ENCODE assay signal across 17 cellular contexts in genomic region chr15:74175271-74176191, GRCh38. TPM values are rescaled to one million over a fixed set of nuclear protein-coding genes. Genes with fewer than 3 reads are reported as not detected.
A peak's percentile ranks its signal among the peaks of the same experiment; 100 is the strongest.
DNase-seq lines count a peak whose midpoint lies in the region; ATAC-seq and TF ChIP-seq lines count a peak whose summit lies in the region.
"Had no signal": no experiment of that assay in that cellular context is flagged by ENCODE, and none has a peak within 500 bp of the region (broad histone marks: within the 10 kb centered on the region; RNA-seq: fewer than 3 reads in every experiment).

No MANE protein-coding gene starts in this region.

- in situ Hi-C loops in G401 (cut with HindIII; ENCODE audit: low sequenced_read_pairs): no loop called here

- H2BK5ac ChIP-seq in H9 (ENCODE audit: insufficient read length, low read length): no peak overlapping the region

- no peak overlapping the region for H3K56ac ChIP-seq in H9 (ENCODE audit: insufficient read length, low read depth, low read length)

- no peak overlapping the region; the same call in 1 of the 2 replicates for H3K14ac ChIP-seq in H9 (ENCODE audit: insufficient read depth, low read length)

- H3K4me1 ChIP-seq in H9 (ENCODE audit: insufficient read depth, low read length) (peaks cover 3% of the 10 kb centered on the region; the same call in 1 of the 2 replicates), adipocyte (ENCODE audit: control insufficient read depth, insufficient read depth, low read length) (peaks cover 76% of the 10 kb centered on the region), lower lobe of right lung (peaks cover 47% of the 10 kb centered on the region), spleen (peaks cover 0 to 71% (median 34%) of the 10 kb centered on the region in 6 donors)
- H3K4me1 ChIP-seq: BLaER1 had no signal

- TF ChIP-seq CTCF in H9 (conservative IDR thresholded peaks at IDR 0.05) (no peak), lower lobe of right lung (IDR thresholded peaks at IDR 0.05) (no peak), spleen (IDR thresholded peaks at IDR 0.05 in 8 of 11, conservative IDR thresholded peaks at IDR 0.05 in 3 of 11) (no peak)
- no peak for TF ChIP-seq CTCF in activated CD8-positive, alpha-beta T cell treated with anti-CD3 and anti-CD28 coated beads for 36 hours (IDR thresholded peaks at IDR 0.05)

- no peaks in the 10 kb centered on the region for H3K23me2 ChIP-seq in H9 (ENCODE audit: insufficient read length, low read depth, low read length, poor library complexity, severe bottlenecking)

- H3K18ac ChIP-seq in H9 (ENCODE audit: insufficient read length, low read depth, low read length): no peak overlapping the region

- H2BK120ac ChIP-seq in H9 (ENCODE audit: low read depth, low read length, poor library complexity, severe bottlenecking): no peak overlapping the region

- no peak overlapping the region for H3K27ac ChIP-seq in H9 (ENCODE audit: insufficient read length, low read depth, low read length)
- no peak overlapping the region for H3K27ac ChIP-seq in lower lobe of right lung
- H3K27ac ChIP-seq in spleen: peak overlapping the region in 3 of 8 donors; percentile 8 to 75 (median 68)
- H3K27ac ChIP-seq: BLaER1, SJSA1 had no signal

- ATAC-seq in lower lobe of right lung: no peak
- no peak for ATAC-seq in activated CD8-positive, alpha-beta T cell treated with anti-CD3 and anti-CD28 coated beads for 36 hours
- ATAC-seq: activated naive CD4-positive, alpha-beta T cell treated with anti-CD3 and anti-CD28 coated beads, Interleukin-2, amount 50 U/mL, for 72 hours; HCT116; left lung had no signal

- H3K9me3 ChIP-seq in H9 (ENCODE audit: control insufficient read depth, low read depth, low read length) (no peaks in the 10 kb centered on the region), adipocyte (ENCODE audit: control insufficient read depth, low read length) (no peaks in the 10 kb centered on the region), lower lobe of right lung (no peaks in the 10 kb centered on the region), spleen (no peaks in the 10 kb centered on the region)
- H3K9me3 ChIP-seq: BLaER1, left lung, SJSA1 had no signal

- no CpG with 5 or more reads among the region's 45 CpGs for WGBS in H9 (ENCODE audit: extremely low coverage, insufficient read length, low lambda C conversion rate)
- 87 to 92% (median 88%) methylated on average over 35 to 45 of the region's 45 CpGs for WGBS in spleen, 5 donors

- H3K23ac ChIP-seq in H9 (ENCODE audit: insufficient read length, low read depth, low read length): no peak overlapping the region

- no peaks in the 10 kb centered on the region; a peak in 1 of 5 replicates for H3K9me3 Mint-ChIP-seq in H9
- no peaks in the 10 kb centered on the region for H3K9me3 Mint-ChIP-seq in activated CD8-positive, alpha-beta T cell treated with anti-CD3 and anti-CD28 coated beads for 36 hours
- H3K9me3 Mint-ChIP-seq: activated naive CD4-positive, alpha-beta T cell treated with anti-CD3 and anti-CD28 coated beads, Interleukin-2, amount 50 U/mL, for 72 hours; central memory CD8-positive, alpha-beta T cell; naive B cell had no signal

- intact Hi-C loops in lower lobe of right lung (cut with DNase I): no loop called here
- intact Hi-C loops in spleen (cut with DNase I; ENCODE audit: low total_unique reads): no loop called here
- intact Hi-C loops in activated CD8-positive, alpha-beta T cell treated with anti-CD3 and anti-CD28 coated beads for 36 hours (cut with micrococcal nuclease): no loop called here

- no peak overlapping the region for H3K4ac ChIP-seq in H9 (ENCODE audit: low read depth, low read length)

- H2BK12ac ChIP-seq in H9 (ENCODE audit: insufficient read length, low read depth, low read length): no peak overlapping the region

- CTCF ChIA-PET in activated CD8-positive, alpha-beta T cell treated with anti-CD3 and anti-CD28 coated beads for 36 hours (lab: Charles Lee): no interaction called here

- H3K4me2 ChIP-seq in H9 (ENCODE audit: insufficient read depth, insufficient read length, low read length): no peak overlapping the region
- H3K4me2 ChIP-seq: BLaER1 had no signal

- peaks cover 22% of the 10 kb centered on the region for H3K27me3 Mint-ChIP-seq in H9 (ENCODE audit: low read depth)
- H3K27me3 Mint-ChIP-seq in activated CD8-positive, alpha-beta T cell treated with anti-CD3 and anti-CD28 coated beads for 36 hours: no peaks in the 10 kb centered on the region

- H4K91ac ChIP-seq in H9 (ENCODE audit: insufficient read length, low read depth, low read length): no peak overlapping the region

- peaks cover 7% of the 10 kb centered on the region for H3K36me3 ChIP-seq in adipocyte (ENCODE audit: control insufficient read depth, insufficient read depth, low read length, severe bottlenecking)
- no peaks in the 10 kb centered on the region for H3K36me3 ChIP-seq in lower lobe of right lung
- H3K36me3 ChIP-seq in spleen: no peaks in the 10 kb centered on the region
- H3K36me3 ChIP-seq: BLaER1, left lung, SJSA1 had no signal

- H3K79me1 ChIP-seq in H9 (ENCODE audit: insufficient read depth, low read depth, low read length, poor library complexity, severe bottlenecking): no peaks in the 10 kb centered on the region

- H4K5ac ChIP-seq in H9 (ENCODE audit: insufficient read length, low read depth, low read length): no peak overlapping the region

- H3K9ac ChIP-seq in H9 (ENCODE audit: extremely low read depth, insufficient read length, low read length): no peak overlapping the region
- peak overlapping the region; percentile 87 for H3K9ac ChIP-seq in adipocyte (ENCODE audit: low read length)
- H3K9ac ChIP-seq: BLaER1 had no signal

- H2BK20ac ChIP-seq in H9 (ENCODE audit: low read depth, low read length, poor library complexity, severe bottlenecking): no peak overlapping the region

- no peak overlapping the region for H2AK5ac ChIP-seq in H9 (ENCODE audit: insufficient read length, low read length)

- POLR2A ChIA-PET in activated CD8-positive, alpha-beta T cell treated with anti-CD3 and anti-CD28 coated beads for 36 hours (lab: Charles Lee): interaction anchor here (0.9 kb wide), 1 partner anchor 47 kb away, joined by 3 read pairs; no protein-coding TSS in a partner anchor

- DNase-seq in H9 (peak; percentile 28), adipocyte (ENCODE audit: low read depth) (no peak), lower lobe of right lung (peak; percentile 43), spleen (peak; percentile 63), G401 (ENCODE audit: low spot score) (no peak)
- no peak for DNase-seq in stimulated activated CD4-positive, alpha-beta T cell treated with anti-CD3 and anti-CD28 coated beads, Interleukin-15, amount 100 ng/mL, for 24 hours
- no peak for DNase-seq in activated CD8-positive, alpha-beta T cell treated with anti-CD3 and anti-CD28 coated beads for 36 hours
- DNase-seq: naive B cell; NCI-H510A; stimulated activated CD4-positive, alpha-beta T cell treated with anti-CD3 and anti-CD28 coated beads, Interleukin-2, amount 100 ng/mL, for 24 hours; T-helper 9 cell had no signal

- no peaks in the 10 kb centered on the region for H3K79me2 ChIP-seq in H9 (ENCODE audit: insufficient read depth, low read length)

- H3K27me3 ChIP-seq in H9 (ENCODE audit: insufficient read depth, low read length): no peaks in the 10 kb centered on the region
- no peaks in the 10 kb centered on the region for H3K27me3 ChIP-seq in adipocyte (replicated peaks; ENCODE audit: control insufficient read depth, insufficient read depth, low read length)
- no peaks in the 10 kb centered on the region for H3K27me3 ChIP-seq in lower lobe of right lung (ENCODE audit: low read depth)
- no peaks in the 10 kb centered on the region for H3K27me3 ChIP-seq in spleen (replicated peaks in 1 of 7)
- H3K27me3 ChIP-seq: BLaER1, left lung, SJSA1 had no signal

- no peaks in the 10 kb centered on the region for H4K20me1 ChIP-seq in H9 (ENCODE audit: control insufficient read depth, insufficient read depth, insufficient read length)
- H4K20me1 ChIP-seq: BLaER1 had no signal

- TF ChIP-seq POLR2A in spleen (IDR thresholded peaks at IDR 0.05): no peak

- H3K4me1 Mint-ChIP-seq in H9: peaks cover 22 to 51% of the 10 kb centered on the region in 2 experiments
- no peaks in the 10 kb centered on the region for H3K4me1 Mint-ChIP-seq in activated CD8-positive, alpha-beta T cell treated with anti-CD3 and anti-CD28 coated beads for 36 hours (ENCODE audit: low read depth)
- H3K4me1 Mint-ChIP-seq: central memory CD8-positive, alpha-beta T cell; naive B cell had no signal

- no peak overlapping the region for H3T11ph ChIP-seq in H9 (ENCODE audit: low read length)

- H3K36me3 Mint-ChIP-seq in H9 (ENCODE audit: insufficient read depth in 1 of 3, low read depth in 3 of 3): peaks cover 0 to under 1% (median 0%) of the 10 kb centered on the region in 3 experiments; a peak in 2 of 7 replicates
- H3K36me3 Mint-ChIP-seq in activated CD8-positive, alpha-beta T cell treated with anti-CD3 and anti-CD28 coated beads for 36 hours (ENCODE audit: low read depth): no peaks in the 10 kb centered on the region
- H3K36me3 Mint-ChIP-seq: activated naive CD4-positive, alpha-beta T cell treated with anti-CD3 and anti-CD28 coated beads, Interleukin-2, amount 50 U/mL, for 72 hours; naive B cell had no signal

- H2AFZ ChIP-seq in H9 (ENCODE audit: low read length): no peak overlapping the region

- no peak overlapping the region for H3K4me3 Mint-ChIP-seq in H9
- no peak overlapping the region for H3K4me3 Mint-ChIP-seq in activated CD8-positive, alpha-beta T cell treated with anti-CD3 and anti-CD28 coated beads for 36 hours
- H3K4me3 Mint-ChIP-seq: central memory CD8-positive, alpha-beta T cell; naive B cell had no signal

- H3K27ac Mint-ChIP-seq in H9: 0 out of 7 replicates have a peak overlapping the region, but pooled peaks of 1 of the 3 experiments have one; percentile 70
- no peak overlapping the region for H3K27ac Mint-ChIP-seq in activated CD8-positive, alpha-beta T cell treated with anti-CD3 and anti-CD28 coated beads for 36 hours
- H3K27ac Mint-ChIP-seq: activated naive CD4-positive, alpha-beta T cell treated with anti-CD3 and anti-CD28 coated beads, Interleukin-2, amount 50 U/mL, for 72 hours; naive B cell had no signal

- no peak overlapping the region for H4K8ac ChIP-seq in H9 (replicated peaks; ENCODE audit: insufficient read length, low read depth, low read length)

- H2BK15ac ChIP-seq in H9 (ENCODE audit: low read depth, low read length): no peak overlapping the region

- H3K4me3 ChIP-seq in adipocyte (ENCODE audit: low read length) (peak overlapping the region; percentile 77), lower lobe of right lung (peak overlapping the region; percentile 47), spleen (peak overlapping the region in 4 of 8 donors; percentile 9 to 54 (median 19))
- H3K4me3 ChIP-seq: BLaER1, SJSA1 had no signal

RNA-seq across cellular contexts. Expression of gene ISLR, which starts 2.0 kb away (rescaled TPM):
- total RNA-seq in H9 (2021): 0.11 and 0.35 TPM in 2 replicates
- 24.0 TPM for total RNA-seq in lower lobe of right lung
- total RNA-seq in spleen: 10 to 100 TPM; 13.4 to 69.4 (median 34.2) TPM
- 10 to 100 TPM; 14.4 to 24.2 (median 21.4) TPM for polyA plus RNA-seq in spleen
- 3.4 and 5.7 TPM in 2 replicates for total RNA-seq in G401 (2014; rRNA removed; shearing (Covaris generic))
- not detected for total RNA-seq in activated CD8-positive, alpha-beta T cell treated with anti-CD3 and anti-CD28 coated beads for 36 hours
- total RNA-seq: activated naive CD4-positive, alpha-beta T cell treated with anti-CD3 and anti-CD28 coated beads, Interleukin-2, amount 50 U/mL, for 72 hours; SJSA1 had no signal

RNA-seq across cellular contexts. Expression of gene STRA6, which starts 27.1 kb away (rescaled TPM):
- 11.2 and 12.8 TPM in 2 replicates for total RNA-seq in H9 (2021)
- not detected for total RNA-seq in lower lobe of right lung
- total RNA-seq in spleen: 1 to 10 TPM in 2 of 7 donors, under 1 TPM in 2, not detected in 3; 0.47 to 1.8 (median 0.94) TPM
- polyA plus RNA-seq in spleen: 1 to 10 TPM in 1 of 3 donors, under 1 TPM in 2; 0.68 to 1.2 (median 0.96) TPM
- 17.2 and 23.9 TPM in 2 replicates for total RNA-seq in G401 (2014; rRNA removed; shearing (Covaris generic))
- under 1 TPM; 0.51 to 0.72 TPM for total RNA-seq in activated CD8-positive, alpha-beta T cell treated with anti-CD3 and anti-CD28 coated beads for 36 hours

RNA-seq across cellular contexts. Expression of gene ISLR2, which starts 45.1 kb away (rescaled TPM):
- total RNA-seq in H9 (2021) (0.09 TPM in 2 replicates), lower lobe of right lung (1.2 TPM), spleen (1 to 10 TPM in 5 of 7 donors, under 1 TPM in 2; 0.51 to 3.0 (median 1.7) TPM)
- 1 to 10 TPM in 1 of 3 donors, under 1 TPM in 2; 0.20 to 1.3 (median 0.27) TPM for polyA plus RNA-seq in spleen
- not detected in 2 replicates for total RNA-seq in G401 (2014; rRNA removed; shearing (Covaris generic))
- total RNA-seq in activated CD8-positive, alpha-beta T cell treated with anti-CD3 and anti-CD28 coated beads for 36 hours: not detected
- total RNA-seq: activated naive CD4-positive, alpha-beta T cell treated with anti-CD3 and anti-CD28 coated beads, Interleukin-2, amount 50 U/mL, for 72 hours; SJSA1 had no signal

Comparison
In these comparisons a context has a peak if more than half of its experiments do, and no peak if none do; other contexts are left out.
1. DNase-seq: peak in H9 (single experiment), lower lobe of right lung (single experiment) and spleen (single experiment); none in adipocyte (single experiment), G401 (single experiment), stimulated activated CD4-positive, alpha-beta T cell treated with anti-CD3 and anti-CD28 coated beads, Interleukin-15, amount 100 ng/mL, for 24 hours (single experiment) and activated CD8-positive, alpha-beta T cell treated with anti-CD3 and anti-CD28 coated beads for 36 hours (single experiment).